In the genomic region with DNA sequence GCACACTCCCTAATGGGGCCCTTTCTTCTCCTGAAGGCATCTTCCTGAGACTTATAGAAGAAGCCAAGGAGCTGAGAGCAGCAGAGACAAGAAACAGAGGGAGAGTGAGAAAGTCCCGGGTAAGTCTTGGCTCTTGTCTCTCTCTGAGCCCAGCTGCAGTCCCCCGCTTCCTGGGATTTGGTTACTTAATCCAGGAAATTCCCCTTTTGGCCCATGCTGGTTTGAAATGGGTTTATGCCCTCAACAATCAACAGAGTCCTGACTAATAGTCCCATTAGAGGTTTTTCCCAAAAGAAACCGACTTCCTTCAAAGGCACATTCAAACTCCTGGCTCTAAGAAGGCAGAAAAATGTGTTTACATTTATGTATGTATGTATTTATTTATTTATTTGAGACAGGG, we compare ENCODE assay signal across 13 cellular contexts. TPM values are rescaled to one million over a fixed set of nuclear protein-coding genes. Genes with fewer than 3 reads are reported as not detected.
DNase-seq lines count a peak whose midpoint lies in the region; TF ChIP-seq lines count a peak whose summit lies in the region.
"Had no signal": no experiment of that assay in that cellular context is flagged by ENCODE, and none has a peak within 500 bp of the region (broad histone marks: within the 10 kb centered on the region; RNA-seq: fewer than 3 reads in every experiment).

No MANE protein-coding gene starts in this region.

- H3K9me3 ChIP-seq in colonic mucosa (no peaks in the 10 kb centered on the region), HAP-1 (no peaks in the 10 kb centered on the region), esophagus squamous epithelium (no peaks in the 10 kb centered on the region)

- TF ChIP-seq CTCF in colonic mucosa (IDR thresholded peaks at IDR 0.05) (no peak), esophagus squamous epithelium (IDR thresholded peaks at IDR 0.05) (no peak)

- H3K27me3 ChIP-seq in colonic mucosa (no peaks in the 10 kb centered on the region), HAP-1 (ENCODE audit: low read depth) (no peaks in the 10 kb centered on the region), esophagus squamous epithelium (no peaks in the 10 kb centered on the region)

- in situ Hi-C loops in HAP-1 (cut with MboI; ENCODE audit: low sequenced_read_pairs) = loop anchor here (25.0 kb wide), 1 partner anchor 458 kb away; no protein-coding TSS in a partner anchor

- H3K36me3 ChIP-seq in colonic mucosa (no peaks in the 10 kb centered on the region), HAP-1 (replicated peaks) (no peaks in the 10 kb centered on the region), esophagus squamous epithelium (no peaks in the 10 kb centered on the region)

- H3K4me1 ChIP-seq in colonic mucosa (no peaks in the 10 kb centered on the region), HAP-1 (peaks cover 15% of the 10 kb centered on the region), esophagus squamous epithelium (peaks cover 0 to 42% (median 7%) of the 10 kb centered on the region in 3 donors)

- H3K4me3 ChIP-seq in colonic mucosa = no peak overlapping the region
- no peak overlapping the region for H3K4me3 ChIP-seq in HAP-1
- H3K4me3 ChIP-seq in esophagus squamous epithelium = no peak overlapping the region

- peak; percentile 82 for DNase-seq in EL
- peak; percentile 91 for DNase-seq in RPMI7951 (ENCODE audit: low read depth)
- no peak for DNase-seq in epithelial cell of prostate (ENCODE audit: low read depth, low spot score)
- DNase-seq in mucosa of gallbladder (ENCODE audit: low spot score) = peak; percentile 21
- no peak for DNase-seq in colonic mucosa
- DNase-seq in HAP-1 (ENCODE audit: low spot score in 2 of 2) = no peak
- no peak for DNase-seq in esophagus squamous epithelium (lab: John Stamatoyannopoulos, UW)
- DNase-seq in NCI-H526 treated with DMSO at 0.1 percent for 48 hours (lab: John Stamatoyannopoulos, UW) = no peak
- DNase-seq: activated CD8-positive, alpha-beta T cell treated with anti-CD3 and anti-CD28 coated beads, Interleukin-2, amount 10 ng/mL, durations not matched to agents 7 days and 5 days; C1 segment of cervical spinal cord; effector CD8-positive, alpha-beta T cell; glutamatergic neuron; NCI-H2227 treated with DMSO at 0.1 percent for 48 hours had no signal

- intact Hi-C loops in colonic mucosa (cut with DNase I) (no loop called here), esophagus squamous epithelium (cut with DNase I) (no loop called here)

- 16 to 18% methylated on average over 3 of the region's 3 CpGs for WGBS in esophagus squamous epithelium, 2 donors

- no peak overlapping the region for H3K9ac ChIP-seq in colonic mucosa (ENCODE audit: low read depth in 2 of 2, low read length in 2 of 2)

- peak overlapping the region; percentile 39 for H3K27ac ChIP-seq in epithelial cell of prostate
- no peak overlapping the region for H3K27ac ChIP-seq in colonic mucosa
- H3K27ac ChIP-seq in esophagus squamous epithelium = no peak overlapping the region

- TF ChIP-seq POLR2A in esophagus squamous epithelium (IDR thresholded peaks at IDR 0.05) = no peak

RNA-seq across cellular contexts. Expression of gene TMEM158, which starts 22.0 kb away (rescaled TPM):
- 152 and 160 TPM in 2 replicates for total RNA-seq in RPMI7951 (2014; rRNA removed; shearing (Covaris generic))
- total RNA-seq in mucosa of gallbladder = 14.6 TPM
- 1 to 10 TPM; 2.3 to 8.2 TPM for total RNA-seq in colonic mucosa
- total RNA-seq in esophagus squamous epithelium = 10 to 100 TPM in 1 of 4 donors, 1 to 10 TPM in 3; 1.8 to 14.7 (median 4.4) TPM

RNA-seq across cellular contexts. Expression of gene CDCP1, which starts 58.0 kb away (rescaled TPM):
- 75.6 and 78.0 TPM in 2 replicates for total RNA-seq in RPMI7951 (2014; rRNA removed; shearing (Covaris generic))
- total RNA-seq in mucosa of gallbladder = 42.4 TPM
- 100 to 1,000 TPM in 1 of 2 donors, 10 to 100 TPM in 1; 84.5 to 107 TPM for total RNA-seq in colonic mucosa
- 10 to 100 TPM; 35.7 to 95.4 (median 54.6) TPM for total RNA-seq in esophagus squamous epithelium

Comparison
In these comparisons a context has a peak if more than half of its experiments do, and no peak if none do; other contexts are left out.
1. DNase-seq: peak in EL (single experiment), RPMI7951 (single experiment) and mucosa of gallbladder (single experiment); none in epithelial cell of prostate (single experiment), colonic mucosa (single experiment), HAP-1 (0 of 2), esophagus squamous epithelium (single experiment) and NCI-H526 treated with DMSO at 0.1 percent for 48 hours (single experiment).